9 cellular contexts compared by ENCODE assay signal in the genomic region with DNA sequence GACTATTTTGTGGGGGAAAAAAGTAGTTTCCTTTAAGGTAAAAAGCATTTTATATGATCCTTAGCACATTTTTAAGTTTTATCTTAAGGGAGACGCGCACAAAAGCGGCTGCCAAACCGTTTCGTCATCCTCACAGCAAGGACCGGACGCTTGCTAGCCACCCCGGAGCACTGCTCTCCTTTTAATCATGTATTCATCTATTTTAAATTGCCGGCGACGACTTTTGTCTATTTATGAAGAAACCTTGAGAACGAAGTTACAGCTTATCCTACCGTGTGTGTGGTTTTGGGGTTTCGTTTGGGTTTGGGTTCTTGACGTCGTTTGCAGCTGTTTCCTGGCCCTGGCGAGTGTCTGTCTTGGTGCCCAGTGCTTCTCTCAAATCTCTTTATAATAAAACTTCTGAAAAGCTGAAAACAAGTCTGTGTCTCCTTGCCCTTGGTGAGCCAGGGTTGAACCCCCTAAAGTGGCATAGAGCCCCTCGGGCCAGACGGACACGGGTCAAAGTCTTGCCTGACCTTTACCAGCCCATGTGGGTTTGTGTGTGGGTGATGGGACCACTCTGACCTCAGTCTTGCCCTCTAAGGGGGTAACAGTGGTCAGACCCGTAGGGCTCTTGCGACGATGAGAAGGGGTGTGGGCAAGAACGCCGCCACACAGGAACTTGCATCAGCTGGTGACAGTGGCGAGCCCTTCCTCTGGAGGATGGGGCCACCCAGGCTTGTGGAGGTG.
DNase-seq lines count a peak whose midpoint lies in the region; ATAC-seq, FAIRE-seq and TF ChIP-seq lines count a peak whose summit lies in the region.
"Had no signal": no experiment of that assay in that cellular context is flagged by ENCODE, and none has a peak within 500 bp of the region (broad histone marks: within the 10 kb centered on the region; RNA-seq: fewer than 3 reads in every experiment).

No MANE protein-coding gene starts in this region.

- TF ChIP-seq EP300 in HepG2 (IDR thresholded peaks at IDR 0.05; ENCODE audit: low read depth in 2 of 2, low read length in 2 of 2) (no peak), HepG2 (CRISPR knock-in tag; IDR thresholded peaks at IDR 0.05; ENCODE audit: borderline replicate concordance) (no peak)

- FAIRE-seq in HepG2 (lab: Jason Lieb, UNC): no peak

- peaks cover 12% of the 10 kb centered on the region for H3K27me3 Mint-ChIP-seq in T-helper 17 cell
- peaks cover 5% of the 10 kb centered on the region for H3K27me3 Mint-ChIP-seq in dendritic cell treated with granulocyte-macrophage colony-stimulating factor and Interleukin-4, amounts not matched to agents 40 ng/mL and 50 ng/mL, for 4 days

- TF ChIP-seq POLR2A in right lobe of liver (IDR thresholded peaks at IDR 0.05) (no peak), HepG2 (IDR thresholded peaks at IDR 0.05; ENCODE audit: insufficient read depth in 1 of 2, low read depth in 2 of 2, low read length in 2 of 2) (no peak)

- peak overlapping the region; percentile 94 for H3K27ac Mint-ChIP-seq in T-helper 17 cell
- peak overlapping the region; percentile 46 for H3K27ac Mint-ChIP-seq in dendritic cell treated with granulocyte-macrophage colony-stimulating factor and Interleukin-4, amounts not matched to agents 40 ng/mL and 50 ng/mL, for 4 days
- H3K27ac Mint-ChIP-seq in stimulated activated effector memory CD8-positive, alpha-beta T cell treated with anti-CD3 and anti-CD28 coated beads, Interleukin-12 subunit alpha, Interleukin-12 subunit beta, amount 100 ng/mL, for 72 hours: peak overlapping the region; percentile 97

- 59% methylated on average over 21 of the region's 26 CpGs for WGBS in right lobe of liver (ENCODE audit: insufficient coverage, low coverage, low lambda C conversion rate, missing lambda C conversion rate)
- 21% methylated on average over 26 of the region's 26 CpGs for WGBS in HepG2 (ENCODE audit: low lambda C conversion rate)

- no peaks in the 10 kb centered on the region for H4K20me1 ChIP-seq in HepG2 (ENCODE audit: insufficient read depth, low read length)

- H3K36me3 Mint-ChIP-seq in T-helper 17 cell (ENCODE audit: low read depth): no peaks in the 10 kb centered on the region
- no peaks in the 10 kb centered on the region for H3K36me3 Mint-ChIP-seq in dendritic cell treated with granulocyte-macrophage colony-stimulating factor and Interleukin-4, amounts not matched to agents 40 ng/mL and 50 ng/mL, for 4 days (ENCODE audit: low read depth)
- H3K36me3 Mint-ChIP-seq in stimulated activated effector memory CD8-positive, alpha-beta T cell treated with anti-CD3 and anti-CD28 coated beads, Interleukin-12 subunit alpha, Interleukin-12 subunit beta, amount 100 ng/mL, for 72 hours: peaks cover 6% of the 10 kb centered on the region

- H3K4me1 ChIP-seq in right lobe of liver: no peaks in the 10 kb centered on the region
- no peaks in the 10 kb centered on the region for H3K4me1 ChIP-seq in HepG2 (ENCODE audit: insufficient read depth, low read length)
- H3K4me1 ChIP-seq: SJCRH30 had no signal

- TF ChIP-seq RAD21 in HepG2 (CRISPR knock-in tag; IDR thresholded peaks at IDR 0.05): no peak

- CTCF ChIA-PET in HepG2 (lab: Yijun Ruan, JAX; ENCODE audit: low intra/inter-chr PET ratio, low total read pairs): no interaction called here

- H3K27me3 ChIP-seq in right lobe of liver (no peaks in the 10 kb centered on the region), HepG2 (ENCODE audit: control insufficient read depth in 1 of 2, insufficient read depth in 2 of 2, low read length in 2 of 2) (peaks cover 32 to 89% of the 10 kb centered on the region in 2 experiments; a peak in 4 of 5 replicates)
- H3K27me3 ChIP-seq: SJCRH30 had no signal

- no peaks in the 10 kb centered on the region for H3K36me3 ChIP-seq in right lobe of liver
- H3K36me3 ChIP-seq in HepG2 (replicated peaks in 1 of 2; ENCODE audit: control insufficient read depth in 1 of 2, insufficient read depth in 2 of 2, low read length in 2 of 2): no peaks in the 10 kb centered on the region
- H3K36me3 ChIP-seq: SJCRH30 had no signal

- no peak overlapping the region for H3K4me2 ChIP-seq in HepG2 (ENCODE audit: low read depth, low read length)

- H3K27ac ChIP-seq in right lobe of liver (peak overlapping the region in 2 of 3 donors; percentile 24 to 47), HepG2 (ENCODE audit: extremely low read length, insufficient read depth, low read length) (no peak overlapping the region)
- H3K27ac ChIP-seq: SJCRH30 had no signal

- in situ Hi-C loops in HepG2 (cut with HindIII; ENCODE audit: extremely low pct_ligation_motif_present, low pct_unique_long_range_greater_than_20kb): no loop called here

- no peak overlapping the region for H3K4me3 ChIP-seq in right lobe of liver
- no peak overlapping the region for H3K4me3 ChIP-seq in HepG2 (replicated peaks in 1 of 3; ENCODE audit: insufficient read depth in 1 of 3, low read depth in 2 of 3, low read length in 3 of 3)
- H3K4me3 ChIP-seq: SJCRH30 had no signal

- no peaks in the 10 kb centered on the region for H3K9me3 Mint-ChIP-seq in dendritic cell treated with granulocyte-macrophage colony-stimulating factor and Interleukin-4, amounts not matched to agents 40 ng/mL and 50 ng/mL, for 4 days
- H3K9me3 Mint-ChIP-seq in stimulated activated effector memory CD8-positive, alpha-beta T cell treated with anti-CD3 and anti-CD28 coated beads, Interleukin-12 subunit alpha, Interleukin-12 subunit beta, amount 100 ng/mL, for 72 hours: no peaks in the 10 kb centered on the region

- no peak for TF ChIP-seq CTCF in right lobe of liver (IDR thresholded peaks at IDR 0.05)
- no peak for TF ChIP-seq CTCF in HepG2 (CRISPR knock-in tag; IDR thresholded peaks at IDR 0.05)

- H2AFZ ChIP-seq in HepG2 (ENCODE audit: low read length): no peak overlapping the region

- no peak overlapping the region for H3K9ac ChIP-seq in HepG2 (ENCODE audit: insufficient read depth, low read depth, low read length)

- peak overlapping the region; percentile 90 for H3K4me3 Mint-ChIP-seq in T-helper 17 cell
- H3K4me3 Mint-ChIP-seq in dendritic cell treated with granulocyte-macrophage colony-stimulating factor and Interleukin-4, amounts not matched to agents 40 ng/mL and 50 ng/mL, for 4 days: peak overlapping the region; percentile 68
- H3K4me3 Mint-ChIP-seq in stimulated activated effector memory CD8-positive, alpha-beta T cell treated with anti-CD3 and anti-CD28 coated beads, Interleukin-12 subunit alpha, Interleukin-12 subunit beta, amount 100 ng/mL, for 72 hours: peak overlapping the region; percentile 85

- intact Hi-C loops in right lobe of liver (cut with DNase I): loop anchor here in 1 of 2 donors (5.0 kb wide), 1 partner anchor 312 kb away; no protein-coding TSS in a partner anchor
- intact Hi-C loops in HepG2 (cut with micrococcal nuclease; ENCODE audit: unreplicated experiment): no loop called here
- intact Hi-C loops in dendritic cell treated with granulocyte-macrophage colony-stimulating factor and Interleukin-4, amounts not matched to agents 40 ng/mL and 50 ng/mL, for 4 days (cut with micrococcal nuclease): no loop called here

- no TSS peak for BruUV-seq in HepG2 (replicated peaks; lab: Mats Ljungman, UMichigan)

- H3K79me2 ChIP-seq in HepG2 (ENCODE audit: insufficient read depth, low read length): no peaks in the 10 kb centered on the region

- no peaks in the 10 kb centered on the region for H3K9me3 ChIP-seq in right lobe of liver
- no peaks in the 10 kb centered on the region for H3K9me3 ChIP-seq in HepG2 (ENCODE audit: low read length)
- H3K9me3 ChIP-seq in T-helper 17 cell (ENCODE audit: control insufficient read depth, low read length, poor library complexity, severe bottlenecking): no peaks in the 10 kb centered on the region
- H3K9me3 ChIP-seq: SJCRH30 had no signal

- DNase-seq in right lobe of liver: peak in 2 of 3 donors; percentile 55 to 66
- DNase-seq in HepG2 (ENCODE audit: low spot score): no peak
- DNase-seq in T-helper 17 cell: peak in 2 of 3 donors; percentile 46
- DNase-seq in stimulated activated effector memory CD8-positive, alpha-beta T cell treated with anti-CD3 and anti-CD28 coated beads, Interleukin-12 subunit alpha, Interleukin-12 subunit beta, amount 100 ng/mL, for 72 hours (ENCODE audit: low spot score in 2 of 2): peak; percentile 28 to 84
- no peak for DNase-seq in H4 (ENCODE audit: low spot score)
- DNase-seq in GM19240 (ENCODE audit: insufficient read length, low spot score): no peak
- no peak for DNase-seq in kidney glomerular epithelial cell (lab: John Stamatoyannopoulos, UW)

- POLR2A ChIA-PET in HepG2 (lab: Yijun Ruan, JAX): no interaction called here

- H3K4me1 Mint-ChIP-seq in T-helper 17 cell: peaks cover 26% of the 10 kb centered on the region
- peaks cover 49% of the 10 kb centered on the region for H3K4me1 Mint-ChIP-seq in dendritic cell treated with granulocyte-macrophage colony-stimulating factor and Interleukin-4, amounts not matched to agents 40 ng/mL and 50 ng/mL, for 4 days (ENCODE audit: low read depth)
- H3K4me1 Mint-ChIP-seq in stimulated activated effector memory CD8-positive, alpha-beta T cell treated with anti-CD3 and anti-CD28 coated beads, Interleukin-12 subunit alpha, Interleukin-12 subunit beta, amount 100 ng/mL, for 72 hours: peaks cover 38% of the 10 kb centered on the region

- ATAC-seq in right lobe of liver (peak in 3 of 4 donors; percentile 32 to 35 (median 33)), HepG2 (no peak), T-helper 17 cell (peak; percentile 62)
- ATAC-seq in stimulated activated effector memory CD8-positive, alpha-beta T cell treated with anti-CD3 and anti-CD28 coated beads, Interleukin-12 subunit alpha, Interleukin-12 subunit beta, amount 100 ng/mL, for 72 hours: peak; percentile 79

TF ChIP-seq in HepG2, 621 proteins besides CTCF, POLR2A, EP300 and RAD21 (continues in another document):
- TF ChIP-seq HNRNPUL1 (IDR thresholded peaks at IDR 0.05; ENCODE audit: low read depth, low read length) (no peak), NONO (IDR thresholded peaks at IDR 0.05) (no peak), NONO (CRISPR knock-in tag; conservative IDR thresholded peaks at IDR 0.05) (no peak), NCOR1 (IDR thresholded peaks at IDR 0.05; ENCODE audit: borderline replicate concordance, low read length) (no peak), EEA1 (CRISPR knock-in tag; IDR thresholded peaks at IDR 0.05; ENCODE audit: borderline replicate concordance) (no peak), TEAD3 (CRISPR knock-in tag; optimal IDR thresholded peaks at IDR 0.05; ENCODE audit: borderline replicate concordance) (no peak)

Comparison
In these comparisons a context has a peak if more than half of its experiments do, and no peak if none do; other contexts are left out.
1. DNase-seq: peak in right lobe of liver (2 of 3), T-helper 17 cell (2 of 3) and stimulated activated effector memory CD8-positive, alpha-beta T cell treated with anti-CD3 and anti-CD28 coated beads, Interleukin-12 subunit alpha, Interleukin-12 subunit beta, amount 100 ng/mL, for 72 hours (2 of 2); none in HepG2 (single experiment), H4 (single experiment), GM19240 (single experiment) and kidney glomerular epithelial cell (single experiment).
2. H3K27ac Mint-ChIP-seq: peak in every context shown above with its lines; median percentile 97 in stimulated activated effector memory CD8-positive, alpha-beta T cell treated with anti-CD3 and anti-CD28 coated beads, Interleukin-12 subunit alpha, Interleukin-12 subunit beta, amount 100 ng/mL, for 72 hours; 94 in T-helper 17 cell; 46 in dendritic cell treated with granulocyte-macrophage colony-stimulating factor and Interleukin-4, amounts not matched to agents 40 ng/mL and 50 ng/mL, for 4 days.
3. Peak in every context shown above with its lines, with median percentiles within 50 percentile points of each other: H3K4me3 Mint-ChIP-seq.